In genomic region chr5:91266184-91266705, GRCh38 we compare ENCODE assay signal across 8 cellular contexts.
A peak's percentile ranks its signal among the peaks of the same experiment; 100 is the strongest.
DNase-seq lines count a peak whose midpoint lies in the region; ATAC-seq and TF ChIP-seq lines count a peak whose summit lies in the region.

No MANE protein-coding gene starts in this region.

- DNase-seq in EH (ENCODE audit: low read depth) (peak; percentile 67), Kasumi-1 (lab: John Stamatoyannopoulos, UW) (peak; percentile 44 to 52), osteocyte (ENCODE audit: extremely low spot score, unreplicated experiment) (no peak), mucosa of gallbladder (ENCODE audit: low spot score) (no peak), cerebellar nuclear complex (lab: John Stamatoyannopoulos, UW) (no peak), NCI-H2171 treated with DMSO at 0.1 percent for 48 hours (lab: John Stamatoyannopoulos, UW) (no peak)
- DNase-seq in central memory CD8-positive, alpha-beta T cell (ENCODE audit: low spot score in 2 of 2) = no peak

- H3K36me3 Mint-ChIP-seq in central memory CD8-positive, alpha-beta T cell (ENCODE audit: insufficient read depth) = peaks cover 2% of the 10 kb centered on the region
- no peaks in the 10 kb centered on the region for H3K36me3 Mint-ChIP-seq in osteocyte (ENCODE audit: unreplicated experiment)

- no peak overlapping the region for H3K27ac Mint-ChIP-seq in central memory CD8-positive, alpha-beta T cell (ENCODE audit: low read depth)
- no peak overlapping the region for H3K27ac Mint-ChIP-seq in osteocyte (ENCODE audit: unreplicated experiment)

- H3K4me3 Mint-ChIP-seq in central memory CD8-positive, alpha-beta T cell = no peak overlapping the region
- H3K4me3 Mint-ChIP-seq in osteocyte (ENCODE audit: unreplicated experiment) = no peak overlapping the region

- ATAC-seq in GM21528 (IDR thresholded peaks at IDR 0.05; ENCODE audit: low FRiP score, unreplicated experiment) = peak; percentile 70
- peak; percentile 72 for ATAC-seq in central memory CD8-positive, alpha-beta T cell (replicated peaks; ENCODE audit: extremely low read depth, poor library complexity, severe bottlenecking)

- no peaks in the 10 kb centered on the region for H3K9me3 Mint-ChIP-seq in central memory CD8-positive, alpha-beta T cell
- no peaks in the 10 kb centered on the region for H3K9me3 Mint-ChIP-seq in osteocyte (ENCODE audit: unreplicated experiment)

- H3K27me3 Mint-ChIP-seq in central memory CD8-positive, alpha-beta T cell = no peaks in the 10 kb centered on the region
- H3K27me3 Mint-ChIP-seq in osteocyte (ENCODE audit: unreplicated experiment) = no peaks in the 10 kb centered on the region

- H3K4me1 Mint-ChIP-seq in central memory CD8-positive, alpha-beta T cell = peaks cover 24% of the 10 kb centered on the region
- H3K4me1 Mint-ChIP-seq in osteocyte (ENCODE audit: unreplicated experiment) = peaks cover 9% of the 10 kb centered on the region

- peak; percentile 24 for TF ChIP-seq CTCF in osteocyte (IDR thresholded peaks at IDR 0.05)

Comparison
In these comparisons a context has a peak if more than half of its experiments do, and no peak if none do; other contexts are left out.
1. DNase-seq: peak in EH (single experiment) and Kasumi-1 (2 of 2); none in central memory CD8-positive, alpha-beta T cell (0 of 2), osteocyte (single experiment), mucosa of gallbladder (single experiment), cerebellar nuclear complex (0 of 2) and NCI-H2171 treated with DMSO at 0.1 percent for 48 hours (single experiment).